Comparison of ENCODE assay signal across 1 cellular context in genomic region chr7:2444476-2444875, GRCh38.
TF ChIP-seq lines count a peak whose summit lies in the region.

No MANE protein-coding gene starts in this region.

TF ChIP-seq in HepG2, 621 proteins besides CTCF, POLR2A, EP300 and RAD21:
- TF ChIP-seq PBX3 (CRISPR knock-in tag; IDR thresholded peaks at IDR 0.05; ENCODE audit: borderline replicate concordance) (no peak), HINFP (CRISPR knock-in tag; IDR thresholded peaks at IDR 0.05; ENCODE audit: low read depth) (no peak)
